In genomic region chr10:96831867-96832720, GRCh38 we compare ENCODE assay signal across 1 cellular context.
A peak's percentile ranks its signal among the peaks of the same experiment; 100 is the strongest.
TF ChIP-seq lines count a peak whose summit lies in the region.

TSS of gene LCOR (plus strand) at chr10:96832298. CDS start at chr10:96949058, 116,760 bp downstream.

TF ChIP-seq in HEK293, 187 proteins besides CTCF, POLR2A, EP300 and RAD21 (continued from another document and continues in another):
- TF ChIP-seq ZBTB11 (tag by site-specific recombination; conservative IDR thresholded peaks at IDR 0.05; ENCODE audit: low read depth) (peak; percentile 48; the same call in 1 of the 2 replicates), ZNF366 (tag by site-specific recombination; conservative IDR thresholded peaks at IDR 0.05) (no peak), ZNF26 (tag by site-specific recombination; IDR thresholded peaks at IDR 0.05) (no peak), ZNF837 (tag by site-specific recombination; IDR thresholded peaks at IDR 0.05) (no peak), ZNF133 (tag by site-specific recombination; IDR thresholded peaks at IDR 0.05) (no peak), ZBTB21 (tag by site-specific recombination; IDR thresholded peaks at IDR 0.05) (no peak), ZNF324 (tag by site-specific recombination; IDR thresholded peaks at IDR 0.05) (no peak), ZNF658 (tag by site-specific recombination; IDR thresholded peaks at IDR 0.05) (no peak), ZNF843 (tag by site-specific recombination; IDR thresholded peaks at IDR 0.05) (peak; percentile 43; the same call in 1 of the 2 replicates), ZNF785 (tag by site-specific recombination; IDR thresholded peaks at IDR 0.05) (no peak), ZNF148 (tag by site-specific recombination; IDR thresholded peaks at IDR 0.05; ENCODE audit: borderline replicate concordance) (no peak), ZNF174 (tag by site-specific recombination; IDR thresholded peaks at IDR 0.05) (no peak), ZNF544 (tag by site-specific recombination; IDR thresholded peaks at IDR 0.05) (no peak), IKZF3 (tag by site-specific recombination; IDR thresholded peaks at IDR 0.05) (no peak), ZSCAN30 (tag by site-specific recombination; IDR thresholded peaks at IDR 0.05) (no peak), ZNF416 (tag by site-specific recombination; IDR thresholded peaks at IDR 0.05) (no peak), ZNF155 (tag by site-specific recombination; IDR thresholded peaks at IDR 0.05) (no peak), ZXDB (tag by site-specific recombination; IDR thresholded peaks at IDR 0.05) (peak; percentile 25; the same call in 1 of the 2 replicates), TSHZ1 (tag by site-specific recombination; IDR thresholded peaks at IDR 0.05; ENCODE audit: borderline replicate concordance) (no peak), ZNF404 (tag by site-specific recombination; IDR thresholded peaks at IDR 0.05) (no peak), ZNF791 (tag by site-specific recombination; IDR thresholded peaks at IDR 0.05) (no peak), ZNF629 (tag by site-specific recombination; IDR thresholded peaks at IDR 0.05) (no peak), ZIC2 (tag by site-specific recombination; IDR thresholded peaks at IDR 0.05) (no peak), ZNF555 (tag by site-specific recombination; conservative IDR thresholded peaks at IDR 0.05) (no peak), ZNF398 (tag by site-specific recombination; IDR thresholded peaks at IDR 0.05) (peak; percentile 96), ZNF747 (tag by site-specific recombination; IDR thresholded peaks at IDR 0.05) (no peak), GLIS2 (tag by site-specific recombination; IDR thresholded peaks at IDR 0.05) (peak; percentile 49), ZEB2 (tag by site-specific recombination; IDR thresholded peaks at IDR 0.05) (no peak), MZF1 (tag by site-specific recombination; IDR thresholded peaks at IDR 0.05; ENCODE audit: borderline replicate concordance) (no peak), ZNF664 (tag by site-specific recombination; IDR thresholded peaks at IDR 0.05) (no peak), ZNF560 (tag by site-specific recombination; IDR thresholded peaks at IDR 0.05; ENCODE audit: borderline replicate concordance) (no peak), MYNN (tag by site-specific recombination; IDR thresholded peaks at IDR 0.05; ENCODE audit: borderline replicate concordance) (no peak), ZNF221 (tag by site-specific recombination; IDR thresholded peaks at IDR 0.05; ENCODE audit: borderline replicate concordance) (no peak), ZNF529 (tag by site-specific recombination; IDR thresholded peaks at IDR 0.05; ENCODE audit: insufficient replicate concordance) (no peak), ZNF654 (tag by site-specific recombination; IDR thresholded peaks at IDR 0.05; ENCODE audit: low read depth) (no peak), ZNF692 (tag by site-specific recombination; IDR thresholded peaks at IDR 0.05) (no peak), ZNF600 (tag by site-specific recombination; IDR thresholded peaks at IDR 0.05) (0 out of 2 replicates have a peak, but pooled peaks have one; percentile 3), ZNF132 (tag by site-specific recombination; IDR thresholded peaks at IDR 0.05; ENCODE audit: borderline replicate concordance) (no peak), AEBP2 (tag by site-specific recombination; IDR thresholded peaks at IDR 0.05; ENCODE audit: borderline replicate concordance) (no peak), PRDM6 (tag by site-specific recombination; IDR thresholded peaks at IDR 0.05) (no peak)
- TF ChIP-seq, protein P1, sequence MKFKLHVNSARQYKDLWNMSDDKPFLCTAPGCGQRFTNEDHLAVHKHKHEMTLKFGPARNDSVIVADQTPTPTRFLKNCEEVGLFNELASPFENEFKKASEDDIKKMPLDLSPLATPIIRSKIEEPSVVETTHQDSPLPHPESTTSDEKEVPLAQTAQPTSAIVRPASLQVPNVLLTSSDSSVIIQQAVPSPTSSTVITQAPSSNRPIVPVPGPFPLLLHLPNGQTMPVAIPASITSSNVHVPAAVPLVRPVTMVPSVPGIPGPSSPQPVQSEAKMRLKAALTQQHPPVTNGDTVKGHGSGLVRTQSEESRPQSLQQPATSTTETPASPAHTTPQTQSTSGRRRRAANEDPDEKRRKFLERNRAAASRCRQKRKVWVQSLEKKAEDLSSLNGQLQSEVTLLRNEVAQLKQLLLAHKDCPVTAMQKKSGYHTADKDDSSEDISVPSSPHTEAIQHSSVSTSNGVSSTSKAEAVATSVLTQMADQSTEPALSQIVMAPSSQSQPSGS (tag by site-specific recombination; IDR thresholded peaks at IDR 0.05; ENCODE audit: low read depth) = no peak
- TF ChIP-seq, protein P2, sequence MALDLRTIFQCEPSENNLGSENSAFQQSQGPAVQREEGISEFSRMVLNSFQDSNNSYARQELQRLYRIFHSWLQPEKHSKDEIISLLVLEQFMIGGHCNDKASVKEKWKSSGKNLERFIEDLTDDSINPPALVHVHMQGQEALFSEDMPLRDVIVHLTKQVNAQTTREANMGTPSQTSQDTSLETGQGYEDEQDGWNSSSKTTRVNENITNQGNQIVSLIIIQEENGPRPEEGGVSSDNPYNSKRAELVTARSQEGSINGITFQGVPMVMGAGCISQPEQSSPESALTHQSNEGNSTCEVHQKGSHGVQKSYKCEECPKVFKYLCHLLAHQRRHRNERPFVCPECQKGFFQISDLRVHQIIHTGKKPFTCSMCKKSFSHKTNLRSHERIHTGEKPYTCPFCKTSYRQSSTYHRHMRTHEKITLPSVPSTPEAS (tag by site-specific recombination; IDR thresholded peaks at IDR 0.05) = no peak
